1 cellular context compared by ENCODE assay signal in genomic region chr14:20631023-20631820, GRCh38.
TF ChIP-seq lines count a peak whose summit lies in the region.

No MANE protein-coding gene starts in this region.

TF ChIP-seq in HepG2, 621 proteins besides CTCF, POLR2A, EP300 and RAD21 (continued from another document and continues in another):
- TF ChIP-seq PATZ1 (CRISPR knock-in tag; IDR thresholded peaks at IDR 0.05) = no peak
- TF ChIP-seq ZNF780A (CRISPR knock-in tag; IDR thresholded peaks at IDR 0.05) = no peak; the same call in 1 of the 2 replicates
- no peak for TF ChIP-seq PRMT3 (CRISPR knock-in tag; IDR thresholded peaks at IDR 0.05; ENCODE audit: borderline replicate concordance, low read depth)
- TF ChIP-seq TBX2 (CRISPR knock-in tag; IDR thresholded peaks at IDR 0.05; ENCODE audit: borderline replicate concordance) = no peak
- no peak for TF ChIP-seq WIZ (CRISPR knock-in tag; IDR thresholded peaks at IDR 0.05)
- no peak for TF ChIP-seq KLF6 (CRISPR knock-in tag; IDR thresholded peaks at IDR 0.05)
- TF ChIP-seq, protein P1, sequence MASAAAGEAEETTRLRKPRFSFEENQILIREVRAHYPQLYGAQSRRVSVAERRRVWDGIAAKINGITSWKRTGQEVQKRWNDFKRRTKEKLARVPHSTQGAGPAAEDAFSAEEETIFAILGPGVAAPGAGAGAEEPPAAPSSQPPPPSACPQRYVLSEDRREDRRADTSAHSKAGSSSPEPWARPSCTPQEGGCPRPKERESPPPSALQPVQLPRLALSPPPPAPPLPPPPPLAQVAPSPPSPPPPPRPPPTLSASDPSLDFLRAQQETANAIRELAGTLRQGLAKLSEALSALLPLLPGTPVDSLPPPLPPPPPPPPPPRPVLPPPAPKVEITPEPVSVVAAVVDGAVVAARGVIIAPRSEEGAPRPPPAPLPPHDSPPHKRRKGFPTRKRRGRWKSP (CRISPR knock-in tag; IDR thresholded peaks at IDR 0.05) = no peak
- no peak for TF ChIP-seq ZMYM4 (CRISPR knock-in tag; IDR thresholded peaks at IDR 0.05)
- TF ChIP-seq, protein P2, sequence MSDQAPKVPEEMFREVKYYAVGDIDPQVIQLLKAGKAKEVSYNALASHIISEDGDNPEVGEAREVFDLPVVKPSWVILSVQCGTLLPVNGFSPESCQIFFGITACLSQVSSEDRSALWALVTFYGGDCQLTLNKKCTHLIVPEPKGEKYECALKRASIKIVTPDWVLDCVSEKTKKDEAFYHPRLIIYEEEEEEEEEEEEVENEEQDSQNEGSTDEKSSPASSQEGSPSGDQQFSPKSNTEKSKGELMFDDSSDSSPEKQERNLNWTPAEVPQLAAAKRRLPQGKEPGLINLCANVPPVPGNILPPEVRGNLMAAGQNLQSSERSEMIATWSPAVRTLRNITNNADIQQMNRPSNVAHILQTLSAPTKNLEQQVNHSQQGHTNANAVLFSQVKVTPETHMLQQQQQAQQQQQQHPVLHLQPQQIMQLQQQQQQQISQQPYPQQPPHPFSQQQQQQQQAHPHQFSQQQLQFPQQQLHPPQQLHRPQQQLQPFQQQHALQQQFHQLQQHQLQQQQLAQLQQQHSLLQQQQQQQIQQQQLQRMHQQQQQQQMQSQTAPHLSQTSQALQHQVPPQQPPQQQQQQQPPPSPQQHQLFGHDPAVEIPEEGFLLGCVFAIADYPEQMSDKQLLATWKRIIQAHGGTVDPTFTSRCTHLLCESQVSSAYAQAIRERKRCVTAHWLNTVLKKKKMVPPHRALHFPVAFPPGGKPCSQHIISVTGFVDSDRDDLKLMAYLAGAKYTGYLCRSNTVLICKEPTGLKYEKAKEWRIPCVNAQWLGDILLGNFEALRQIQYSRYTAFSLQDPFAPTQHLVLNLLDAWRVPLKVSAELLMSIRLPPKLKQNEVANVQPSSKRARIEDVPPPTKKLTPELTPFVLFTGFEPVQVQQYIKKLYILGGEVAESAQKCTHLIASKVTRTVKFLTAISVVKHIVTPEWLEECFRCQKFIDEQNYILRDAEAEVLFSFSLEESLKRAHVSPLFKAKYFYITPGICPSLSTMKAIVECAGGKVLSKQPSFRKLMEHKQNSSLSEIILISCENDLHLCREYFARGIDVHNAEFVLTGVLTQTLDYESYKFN (CRISPR knock-in tag; conservative IDR thresholded peaks at IDR 0.05) = peak; percentile 19; the same call in 1 of the 2 replicates
- TF ChIP-seq ZBTB3 (CRISPR knock-in tag; IDR thresholded peaks at IDR 0.05; ENCODE audit: borderline replicate concordance, low read depth) = no peak
- no peak for TF ChIP-seq SALL2 (CRISPR knock-in tag; IDR thresholded peaks at IDR 0.05)
- TF ChIP-seq RORA (CRISPR knock-in tag; IDR thresholded peaks at IDR 0.05) = no peak
- no peak for TF ChIP-seq NFATC3 (CRISPR knock-in tag; IDR thresholded peaks at IDR 0.05)
- no peak for TF ChIP-seq MLXIP (CRISPR knock-in tag; IDR thresholded peaks at IDR 0.05; ENCODE audit: borderline replicate concordance)
- TF ChIP-seq, protein P3, sequence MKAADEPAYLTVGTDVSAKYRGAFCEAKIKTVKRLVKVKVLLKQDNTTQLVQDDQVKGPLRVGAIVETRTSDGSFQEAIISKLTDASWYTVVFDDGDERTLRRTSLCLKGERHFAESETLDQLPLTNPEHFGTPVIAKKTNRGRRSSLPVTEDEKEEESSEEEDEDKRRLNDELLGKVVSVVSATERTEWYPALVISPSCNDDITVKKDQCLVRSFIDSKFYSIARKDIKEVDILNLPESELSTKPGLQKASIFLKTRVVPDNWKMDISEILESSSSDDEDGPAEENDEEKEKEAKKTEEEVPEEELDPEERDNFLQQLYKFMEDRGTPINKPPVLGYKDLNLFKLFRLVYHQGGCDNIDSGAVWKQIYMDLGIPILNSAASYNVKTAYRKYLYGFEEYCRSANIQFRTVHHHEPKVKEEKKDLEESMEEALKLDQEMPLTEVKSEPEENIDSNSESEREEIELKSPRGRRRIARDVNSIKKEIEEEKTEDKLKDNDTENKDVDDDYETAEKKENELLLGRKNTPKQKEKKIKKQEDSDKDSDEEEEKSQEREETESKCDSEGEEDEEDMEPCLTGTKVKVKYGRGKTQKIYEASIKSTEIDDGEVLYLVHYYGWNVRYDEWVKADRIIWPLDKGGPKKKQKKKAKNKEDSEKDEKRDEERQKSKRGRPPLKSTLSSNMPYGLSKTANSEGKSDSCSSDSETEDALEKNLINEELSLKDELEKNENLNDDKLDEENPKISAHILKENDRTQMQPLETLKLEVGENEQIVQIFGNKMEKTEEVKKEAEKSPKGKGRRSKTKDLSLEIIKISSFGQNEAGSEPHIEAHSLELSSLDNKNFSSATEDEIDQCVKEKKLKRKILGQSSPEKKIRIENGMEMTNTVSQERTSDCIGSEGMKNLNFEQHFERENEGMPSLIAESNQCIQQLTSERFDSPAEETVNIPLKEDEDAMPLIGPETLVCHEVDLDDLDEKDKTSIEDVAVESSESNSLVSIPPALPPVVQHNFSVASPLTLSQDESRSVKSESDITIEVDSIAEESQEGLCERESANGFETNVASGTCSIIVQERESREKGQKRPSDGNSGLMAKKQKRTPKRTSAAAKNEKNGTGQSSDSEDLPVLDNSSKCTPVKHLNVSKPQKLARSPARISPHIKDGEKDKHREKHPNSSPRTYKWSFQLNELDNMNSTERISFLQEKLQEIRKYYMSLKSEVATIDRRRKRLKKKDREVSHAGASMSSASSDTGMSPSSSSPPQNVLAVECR (CRISPR knock-in tag; IDR thresholded peaks at IDR 0.05; ENCODE audit: borderline replicate concordance) = no peak
- TF ChIP-seq ZNF276 (CRISPR knock-in tag; IDR thresholded peaks at IDR 0.05; ENCODE audit: low read depth) = no peak
- no peak for TF ChIP-seq GABPA (IDR thresholded peaks at IDR 0.05; ENCODE audit: low read depth, low read length)
- peak; percentile 49 for TF ChIP-seq GABPA (CRISPR knock-in tag; IDR thresholded peaks at IDR 0.05; ENCODE audit: low read depth)
- no peak for TF ChIP-seq PREB (CRISPR knock-in tag; IDR thresholded peaks at IDR 0.05)
- TF ChIP-seq IRX3 (CRISPR knock-in tag; IDR thresholded peaks at IDR 0.05; ENCODE audit: borderline replicate concordance, low read depth) = no peak
- no peak for TF ChIP-seq RARG (CRISPR knock-in tag; IDR thresholded peaks at IDR 0.05; ENCODE audit: low read depth)
- TF ChIP-seq FOXC1 (CRISPR knock-in tag; IDR thresholded peaks at IDR 0.05; ENCODE audit: borderline replicate concordance) = no peak
- TF ChIP-seq POLR2AphosphoS5 (IDR thresholded peaks at IDR 0.05; ENCODE audit: low read depth, low read length) = no peak
- TF ChIP-seq SCMH1 (CRISPR knock-in tag; IDR thresholded peaks at IDR 0.05; ENCODE audit: borderline replicate concordance) = no peak
- 0 out of 2 replicates have a peak, but pooled peaks have one; percentile 56 for TF ChIP-seq ZNF605 (CRISPR knock-in tag; IDR thresholded peaks at IDR 0.05)
- TF ChIP-seq ZNF280B (CRISPR knock-in tag; IDR thresholded peaks at IDR 0.05; ENCODE audit: borderline replicate concordance) = no peak
- no peak for TF ChIP-seq LBX2 (CRISPR knock-in tag; IDR thresholded peaks at IDR 0.05; ENCODE audit: borderline replicate concordance)
- peak; percentile 37; the same call in 1 of the 2 replicates for TF ChIP-seq RXRB (CRISPR knock-in tag; IDR thresholded peaks at IDR 0.05; ENCODE audit: borderline replicate concordance)
- peak; percentile 37; the same call in 1 of the 2 replicates for TF ChIP-seq ZNF124 (CRISPR knock-in tag; IDR thresholded peaks at IDR 0.05)
- no peak for TF ChIP-seq POLR2AphosphoS2 (IDR thresholded peaks at IDR 0.05; ENCODE audit: low read depth, low read length)
- no peak for TF ChIP-seq KDM4B (CRISPR knock-in tag; IDR thresholded peaks at IDR 0.05)
- no peak for TF ChIP-seq ZZZ3 (CRISPR knock-in tag; IDR thresholded peaks at IDR 0.05; ENCODE audit: borderline replicate concordance)
- no peak for TF ChIP-seq REXO4 (CRISPR knock-in tag; IDR thresholded peaks at IDR 0.05; ENCODE audit: borderline replicate concordance)
- TF ChIP-seq, protein P4, sequence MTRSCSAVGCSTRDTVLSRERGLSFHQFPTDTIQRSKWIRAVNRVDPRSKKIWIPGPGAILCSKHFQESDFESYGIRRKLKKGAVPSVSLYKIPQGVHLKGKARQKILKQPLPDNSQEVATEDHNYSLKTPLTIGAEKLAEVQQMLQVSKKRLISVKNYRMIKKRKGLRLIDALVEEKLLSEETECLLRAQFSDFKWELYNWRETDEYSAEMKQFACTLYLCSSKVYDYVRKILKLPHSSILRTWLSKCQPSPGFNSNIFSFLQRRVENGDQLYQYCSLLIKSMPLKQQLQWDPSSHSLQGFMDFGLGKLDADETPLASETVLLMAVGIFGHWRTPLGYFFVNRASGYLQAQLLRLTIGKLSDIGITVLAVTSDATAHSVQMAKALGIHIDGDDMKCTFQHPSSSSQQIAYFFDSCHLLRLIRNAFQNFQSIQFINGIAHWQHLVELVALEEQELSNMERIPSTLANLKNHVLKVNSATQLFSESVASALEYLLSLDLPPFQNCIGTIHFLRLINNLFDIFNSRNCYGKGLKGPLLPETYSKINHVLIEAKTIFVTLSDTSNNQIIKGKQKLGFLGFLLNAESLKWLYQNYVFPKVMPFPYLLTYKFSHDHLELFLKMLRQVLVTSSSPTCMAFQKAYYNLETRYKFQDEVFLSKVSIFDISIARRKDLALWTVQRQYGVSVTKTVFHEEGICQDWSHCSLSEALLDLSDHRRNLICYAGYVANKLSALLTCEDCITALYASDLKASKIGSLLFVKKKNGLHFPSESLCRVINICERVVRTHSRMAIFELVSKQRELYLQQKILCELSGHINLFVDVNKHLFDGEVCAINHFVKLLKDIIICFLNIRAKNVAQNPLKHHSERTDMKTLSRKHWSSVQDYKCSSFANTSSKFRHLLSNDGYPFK (CRISPR knock-in tag; IDR thresholded peaks at IDR 0.05; ENCODE audit: borderline replicate concordance) = no peak
- 0 out of 2 replicates have a peak, but pooled peaks have one; percentile 66 for TF ChIP-seq ZSCAN9 (CRISPR knock-in tag; IDR thresholded peaks at IDR 0.05; ENCODE audit: borderline replicate concordance)
- TF ChIP-seq ZNF567 (CRISPR knock-in tag; IDR thresholded peaks at IDR 0.05; ENCODE audit: borderline replicate concordance) = no peak; the same call in 1 of the 2 replicates
- no peak for TF ChIP-seq ZNF546 (CRISPR knock-in tag; conservative IDR thresholded peaks at IDR 0.05)
